8 cellular contexts compared by ENCODE assay signal in genomic region chr12:54561164-54561563, GRCh38. TPM values are rescaled to one million over a fixed set of nuclear protein-coding genes. Genes with fewer than 3 reads are reported as not detected.
DNase-seq lines count a peak whose midpoint lies in the region; ATAC-seq and TF ChIP-seq lines count a peak whose summit lies in the region.

No MANE protein-coding gene starts in this region.

- peaks cover 7% of the 10 kb centered on the region for H3K36me3 Mint-ChIP-seq in CD4-positive, CD25-positive, alpha-beta regulatory T cell

- peaks cover 0 to 1% (median 0%) of the 10 kb centered on the region in 7 donors for H3K9me3 Mint-ChIP-seq in CD4-positive, CD25-positive, alpha-beta regulatory T cell

- H3K4me1 ChIP-seq in CD4-positive, CD25-positive, alpha-beta regulatory T cell (ENCODE audit: control insufficient read depth, insufficient read depth, low read length, poor library complexity, severe bottlenecking): peaks cover 15% of the 10 kb centered on the region
- H3K4me1 ChIP-seq in esophagus (ENCODE audit: control insufficient read depth in 2 of 2, insufficient read depth in 2 of 2, low read length in 1 of 2): peaks cover 0 to 8% of the 10 kb centered on the region in 2 donors

- peaks cover 5% of the 10 kb centered on the region for H3K27me3 Mint-ChIP-seq in CD4-positive, CD25-positive, alpha-beta regulatory T cell

- H3K4me1 Mint-ChIP-seq in CD4-positive, CD25-positive, alpha-beta regulatory T cell: peaks cover 5 to 32% (median 15%) of the 10 kb centered on the region in 4 donors

- no peaks in the 10 kb centered on the region for H3K36me3 ChIP-seq in CD4-positive, CD25-positive, alpha-beta regulatory T cell (ENCODE audit: control insufficient read depth, insufficient read depth, low read length)
- no peaks in the 10 kb centered on the region for H3K36me3 ChIP-seq in esophagus (ENCODE audit: control insufficient read depth in 2 of 2, insufficient read depth in 2 of 2, low read length in 1 of 2)

- H3K9me3 ChIP-seq in CD4-positive, CD25-positive, alpha-beta regulatory T cell (ENCODE audit: control insufficient read depth in 2 of 2, low read length in 2 of 2): no peaks in the 10 kb centered on the region
- no peaks in the 10 kb centered on the region for H3K9me3 ChIP-seq in esophagus (ENCODE audit: control insufficient read depth in 2 of 2, insufficient read depth in 1 of 2, low read depth in 1 of 2, low read length in 1 of 2)

- H3K27ac Mint-ChIP-seq in CD4-positive, CD25-positive, alpha-beta regulatory T cell: peak overlapping the region; percentile 69 to 96 (median 84)

- 46 to 50% methylated on average over 3 of the region's 3 CpGs for WGBS in esophagus, 2 donors

- ATAC-seq in CD4-positive, CD25-positive, alpha-beta regulatory T cell (ENCODE audit: low read depth in 2 of 2): no peak
- ATAC-seq in omental fat pad (ENCODE audit: low FRiP score) (peak; percentile 28), GM19328 (IDR thresholded peaks at IDR 0.05; ENCODE audit: unreplicated experiment) (no peak)

- H3K4me3 ChIP-seq in CD4-positive, CD25-positive, alpha-beta regulatory T cell (ENCODE audit: low read depth, low read length): peak overlapping the region; percentile 91
- no peak overlapping the region for H3K4me3 ChIP-seq in esophagus (ENCODE audit: low read depth in 1 of 2, low read length in 2 of 2)

- peak overlapping the region; percentile 80 for H3K27ac ChIP-seq in CD4-positive, CD25-positive, alpha-beta regulatory T cell (ENCODE audit: insufficient read depth, low read length, poor library complexity, severe bottlenecking)
- peak overlapping the region; percentile 57 to 78 for H3K27ac ChIP-seq in esophagus (ENCODE audit: low read depth in 2 of 2, low read length in 1 of 2)

- DNase-seq in CD4-positive, CD25-positive, alpha-beta regulatory T cell: no peak
- DNase-seq in OCI-M1 (lab: John Stamatoyannopoulos, UW) (peak; percentile 27), omental fat pad (ENCODE audit: low spot score) (no peak), DMS153 (lab: John Stamatoyannopoulos, UW) (no peak), NCI-H1930 (lab: John Stamatoyannopoulos, UW) (no peak), NCI-H82 treated with DMSO at 0.1 percent for 48 hours (lab: John Stamatoyannopoulos, UW; ENCODE audit: unreplicated experiment) (no peak)

- TF ChIP-seq CTCF in omental fat pad (IDR thresholded peaks at IDR 0.05): no peak

- H3K4me3 Mint-ChIP-seq in CD4-positive, CD25-positive, alpha-beta regulatory T cell: peak overlapping the region; percentile 71 to 94 (median 92)

- no peaks in the 10 kb centered on the region for H3K27me3 ChIP-seq in CD4-positive, CD25-positive, alpha-beta regulatory T cell (ENCODE audit: control insufficient read depth, insufficient read depth, low read length)
- no peaks in the 10 kb centered on the region for H3K27me3 ChIP-seq in esophagus (ENCODE audit: control insufficient read depth in 1 of 2, insufficient read depth in 2 of 2, low read length in 2 of 2)

RNA-seq across cellular contexts. Expression of gene PDE1B, which starts 11.8 kb away (rescaled TPM):
- 19.4 TPM for total RNA-seq in CD4-positive, CD25-positive, alpha-beta regulatory T cell
- 1 to 10 TPM in 1 of 4 donors, under 1 TPM in 2, not detected in 1; 0.44 to 2.3 (median 0.67) TPM for polyA plus RNA-seq in CD4-positive, CD25-positive, alpha-beta regulatory T cell
- 1 to 10 TPM; 1.4 to 2.4 TPM for polyA plus RNA-seq in esophagus
- total RNA-seq in omental fat pad: 10 to 100 TPM; 29.9 to 85.6 (median 39.0) TPM

RNA-seq across cellular contexts. Expression of gene PPP1R1A, which starts 27.3 kb away (rescaled TPM):
- not detected for total RNA-seq in CD4-positive, CD25-positive, alpha-beta regulatory T cell
- polyA plus RNA-seq in CD4-positive, CD25-positive, alpha-beta regulatory T cell: not detected
- polyA plus RNA-seq in esophagus: 1 to 10 TPM in 1 of 2 donors, under 1 TPM in 1; 0.99 to 1.1 TPM
- 100 to 1,000 TPM; 115 to 168 (median 145) TPM for total RNA-seq in omental fat pad

Comparison
In these comparisons a context has a peak if more than half of its experiments do, and no peak if none do; other contexts are left out.
1. RNA of gene PPP1R1A, which starts 27.3 kb away (total RNA-seq): 115 to 168 TPM in omental fat pad; not detected in CD4-positive, CD25-positive, alpha-beta regulatory T cell (single experiment); every median in the first group is over 100 times any median in the second.